Comparison of ENCODE assay signal across 21 cellular contexts in genomic region chr7:129535896-129536295, GRCh38. TPM values are rescaled to one million over a fixed set of nuclear protein-coding genes. Genes with fewer than 3 reads are reported as not detected.
DNase-seq lines count a peak whose midpoint lies in the region; ATAC-seq and TF ChIP-seq lines count a peak whose summit lies in the region.
"Had no signal": no experiment of that assay in that cellular context is flagged by ENCODE, and none has a peak within 500 bp of the region (broad histone marks: within the 10 kb centered on the region; RNA-seq: fewer than 3 reads in every experiment).

No MANE protein-coding gene starts in this region.

- no peaks in the 10 kb centered on the region for H3K9me3 ChIP-seq in Karpas-422 (ENCODE audit: low read length)
- H3K9me3 ChIP-seq in OCI-LY7 (ENCODE audit: low read length): no peaks in the 10 kb centered on the region
- H3K9me3 ChIP-seq: breast epithelium, left ventricle myocardium inferior, SJSA1, transverse colon had no signal

- no TSS peak for BruUV-seq in OCI-LY7 (replicated peaks; lab: Mats Ljungman, UMichigan)

- H3K4me3 ChIP-seq in Karpas-422 (ENCODE audit: low read length) (no peak overlapping the region), OCI-LY7 (ENCODE audit: low read depth, low read length, poor library complexity, severe bottlenecking) (no peak overlapping the region)
- H3K4me3 ChIP-seq: breast epithelium, left ventricle myocardium inferior, SJSA1, transverse colon had no signal

- H4K20me1 ChIP-seq in Karpas-422 (ENCODE audit: insufficient read depth, low read depth, low read length) (no peaks in the 10 kb centered on the region), OCI-LY7 (ENCODE audit: insufficient read depth, low read length) (no peaks in the 10 kb centered on the region)

- H3K36me3 Mint-ChIP-seq in activated T-cell treated with anti-CD3 and anti-CD28 coated beads, Interleukin-2, amount 50 U/mL, for 4 hours (ENCODE audit: insufficient read depth): no peaks in the 10 kb centered on the region
- no peaks in the 10 kb centered on the region for H3K36me3 Mint-ChIP-seq in activated CD4-positive, alpha-beta memory T cell treated with anti-CD3 and anti-CD28 coated beads, Interleukin-2, amount 10 ng/mL, durations not matched to agents 7 days and 5 days (ENCODE audit: low read depth)
- H3K36me3 Mint-ChIP-seq in effector memory CD8-positive, alpha-beta T cell (ENCODE audit: insufficient read depth): peaks cover 3% of the 10 kb centered on the region
- H3K36me3 Mint-ChIP-seq in stimulated activated naive CD8-positive, alpha-beta T cell treated with anti-CD3 and anti-CD28 coated beads, Interleukin-15, Interleukin-2, amounts not matched to agents 100 ng/mL and 50 ng/mL, for 24 hours (ENCODE audit: low read depth): no peaks in the 10 kb centered on the region

- no peak overlapping the region for H3K27ac Mint-ChIP-seq in activated CD4-positive, alpha-beta memory T cell treated with anti-CD3 and anti-CD28 coated beads, Interleukin-2, amount 10 ng/mL, durations not matched to agents 7 days and 5 days
- H3K27ac Mint-ChIP-seq in effector memory CD8-positive, alpha-beta T cell: peak overlapping the region; percentile 95 to 98
- H3K27ac Mint-ChIP-seq in stimulated activated naive CD8-positive, alpha-beta T cell treated with anti-CD3 and anti-CD28 coated beads, Interleukin-15, Interleukin-2, amounts not matched to agents 100 ng/mL and 50 ng/mL, for 24 hours: peak overlapping the region; percentile 70
- H3K27ac Mint-ChIP-seq: progenitor cell of endocrine pancreas had no signal

- H3K27me3 Mint-ChIP-seq in activated T-cell treated with anti-CD3 and anti-CD28 coated beads, Interleukin-2, amount 50 U/mL, for 4 hours (ENCODE audit: low read depth): no peaks in the 10 kb centered on the region
- H3K27me3 Mint-ChIP-seq in activated CD4-positive, alpha-beta memory T cell treated with anti-CD3 and anti-CD28 coated beads, Interleukin-2, amount 10 ng/mL, durations not matched to agents 7 days and 5 days: peaks cover 3% of the 10 kb centered on the region
- H3K27me3 Mint-ChIP-seq in effector memory CD8-positive, alpha-beta T cell: no peaks in the 10 kb centered on the region
- H3K27me3 Mint-ChIP-seq in stimulated activated naive CD8-positive, alpha-beta T cell treated with anti-CD3 and anti-CD28 coated beads, Interleukin-15, Interleukin-2, amounts not matched to agents 100 ng/mL and 50 ng/mL, for 24 hours: peaks cover 4% of the 10 kb centered on the region

- peak in 1 of 2 donors; percentile 59 for ATAC-seq in activated T-cell treated with anti-CD3 and anti-CD28 coated beads, Interleukin-2, amount 50 U/mL, for 4 hours
- ATAC-seq in effector memory CD8-positive, alpha-beta T cell (replicated peaks): peak; percentile 89
- ATAC-seq: activated CD4-positive, CD25-positive, alpha-beta regulatory T cell treated with anti-CD3 and anti-CD28 coated beads, Interleukin-2, amount 50 U/mL, for 24 hours; Panc1 had no signal

- peak overlapping the region; percentile 11 for H3K4me3 Mint-ChIP-seq in activated T-cell treated with anti-CD3 and anti-CD28 coated beads, Interleukin-2, amount 50 U/mL, for 4 hours
- no peak overlapping the region for H3K4me3 Mint-ChIP-seq in activated CD4-positive, alpha-beta memory T cell treated with anti-CD3 and anti-CD28 coated beads, Interleukin-2, amount 10 ng/mL, durations not matched to agents 7 days and 5 days
- H3K4me3 Mint-ChIP-seq in effector memory CD8-positive, alpha-beta T cell: peak overlapping the region; percentile 76 to 81
- H3K4me3 Mint-ChIP-seq in stimulated activated naive CD8-positive, alpha-beta T cell treated with anti-CD3 and anti-CD28 coated beads, Interleukin-15, Interleukin-2, amounts not matched to agents 100 ng/mL and 50 ng/mL, for 24 hours: peak overlapping the region; percentile 48

- TF ChIP-seq CTCF in OCI-LY7 (conservative IDR thresholded peaks at IDR 0.05; ENCODE audit: low read length): no peak

- no peaks in the 10 kb centered on the region for H3K79me2 ChIP-seq in Karpas-422 (ENCODE audit: low read length)
- no peaks in the 10 kb centered on the region for H3K79me2 ChIP-seq in OCI-LY7 (ENCODE audit: insufficient read depth, low read depth, low read length)

- H3K27me3 ChIP-seq in Karpas-422 (ENCODE audit: low read length): no peaks in the 10 kb centered on the region
- H3K27me3 ChIP-seq: breast epithelium, SJSA1, transverse colon had no signal

- H3K4me2 ChIP-seq in Karpas-422 (ENCODE audit: low read depth, low read length, poor library complexity, severe bottlenecking) (no peak overlapping the region), OCI-LY7 (ENCODE audit: low read length) (no peak overlapping the region)

- H3K4me1 Mint-ChIP-seq in activated T-cell treated with anti-CD3 and anti-CD28 coated beads, Interleukin-2, amount 50 U/mL, for 4 hours (ENCODE audit: low read depth): peaks cover 10% of the 10 kb centered on the region
- H3K4me1 Mint-ChIP-seq in activated CD4-positive, alpha-beta memory T cell treated with anti-CD3 and anti-CD28 coated beads, Interleukin-2, amount 10 ng/mL, durations not matched to agents 7 days and 5 days: peaks cover 16% of the 10 kb centered on the region
- peaks cover 17 to 37% of the 10 kb centered on the region in 2 donors for H3K4me1 Mint-ChIP-seq in effector memory CD8-positive, alpha-beta T cell (ENCODE audit: low read depth in 2 of 2)
- H3K4me1 Mint-ChIP-seq in stimulated activated naive CD8-positive, alpha-beta T cell treated with anti-CD3 and anti-CD28 coated beads, Interleukin-15, Interleukin-2, amounts not matched to agents 100 ng/mL and 50 ng/mL, for 24 hours (ENCODE audit: low read depth): peaks cover 25% of the 10 kb centered on the region

- no peaks in the 10 kb centered on the region for H3K9me2 ChIP-seq in Karpas-422 (replicated peaks; ENCODE audit: insufficient read depth, low read length)
- H3K9me2 ChIP-seq in OCI-LY7 (ENCODE audit: insufficient read depth, low read length): no peaks in the 10 kb centered on the region

- H3K27ac ChIP-seq in caudate nucleus (ENCODE audit: low read depth, low read length) (no peak overlapping the region), Karpas-422 (ENCODE audit: low read length) (no peak overlapping the region), OCI-LY7 (ENCODE audit: low read depth, low read length, poor library complexity, severe bottlenecking) (no peak overlapping the region)
- H3K27ac ChIP-seq: breast epithelium, left ventricle myocardium inferior, SJSA1, transverse colon had no signal

- CTCF ChIA-PET in activated CD4-positive, alpha-beta memory T cell treated with anti-CD3 and anti-CD28 coated beads, Interleukin-2, amount 10 ng/mL, durations not matched to agents 7 days and 5 days (lab: Charles Lee): interaction anchor here (0.7 kb wide), 3 partner anchors 72 to 552 kb away, joined by 3 to 5 read pairs (median 4); no protein-coding TSS in a partner anchor
- CTCF ChIA-PET in OCI-LY7 (lab: Charles Lee; ENCODE audit: unreplicated experiment): no interaction called here

- H3K4me1 ChIP-seq in Karpas-422 (ENCODE audit: low read length) (no peaks in the 10 kb centered on the region), OCI-LY7 (ENCODE audit: insufficient read depth, low read length, poor library complexity, severe bottlenecking) (no peaks in the 10 kb centered on the region)
- H3K4me1 ChIP-seq: breast epithelium, left ventricle myocardium inferior, transverse colon had no signal

- no peaks in the 10 kb centered on the region for H3K36me3 ChIP-seq in Karpas-422 (ENCODE audit: insufficient read depth, low read length)
- H3K36me3 ChIP-seq in OCI-LY7 (ENCODE audit: insufficient read depth, low read length): no peaks in the 10 kb centered on the region
- H3K36me3 ChIP-seq: breast epithelium, left ventricle myocardium inferior, SJSA1, transverse colon had no signal

- H2AFZ ChIP-seq in Karpas-422 (ENCODE audit: low read length) (no peak overlapping the region), OCI-LY7 (ENCODE audit: low read length) (no peak overlapping the region)

- no peak for DNase-seq in activated T-cell treated with anti-CD3 and anti-CD28 coated beads, Interleukin-2, amount 50 U/mL, for 4 hours
- no peak for DNase-seq in activated T-cell treated with anti-CD3 and anti-CD28 coated beads for 4 hours
- DNase-seq in activated CD4-positive, alpha-beta memory T cell treated with anti-CD3 and anti-CD28 coated beads, Interleukin-2, amount 10 ng/mL, durations not matched to agents 7 days and 5 days: peak; percentile 23
- peak; percentile 24 to 37 (median 32) for DNase-seq in effector memory CD8-positive, alpha-beta T cell
- DNase-seq in caudate nucleus (lab: John Stamatoyannopoulos, UW): no peak
- DNase-seq in Karpas-422: no peak
- no peak for DNase-seq in OCI-LY7 (ENCODE audit: low spot score)
- DNase-seq: cortex of kidney; DMS153; GDM1; left ventricle myocardium inferior; NCI-H69; stimulated activated naive CD4-positive, alpha-beta T cell treated with Interleukin-2 at 50 U/mL for 16 hours; T1000; transverse colon had no signal

- POLR2A ChIA-PET in activated CD4-positive, alpha-beta memory T cell treated with anti-CD3 and anti-CD28 coated beads, Interleukin-2, amount 10 ng/mL, durations not matched to agents 7 days and 5 days (lab: Charles Lee): no interaction called here
- POLR2A ChIA-PET in OCI-LY7 (lab: Charles Lee): no interaction called here

- no peaks in the 10 kb centered on the region for H3K9me3 Mint-ChIP-seq in activated T-cell treated with anti-CD3 and anti-CD28 coated beads, Interleukin-2, amount 50 U/mL, for 4 hours
- no peaks in the 10 kb centered on the region for H3K9me3 Mint-ChIP-seq in activated CD4-positive, alpha-beta memory T cell treated with anti-CD3 and anti-CD28 coated beads, Interleukin-2, amount 10 ng/mL, durations not matched to agents 7 days and 5 days
- H3K9me3 Mint-ChIP-seq in effector memory CD8-positive, alpha-beta T cell: no peaks in the 10 kb centered on the region
- no peaks in the 10 kb centered on the region for H3K9me3 Mint-ChIP-seq in stimulated activated naive CD8-positive, alpha-beta T cell treated with anti-CD3 and anti-CD28 coated beads, Interleukin-15, Interleukin-2, amounts not matched to agents 100 ng/mL and 50 ng/mL, for 24 hours

- no peak overlapping the region for H3K9ac ChIP-seq in Karpas-422 (ENCODE audit: low read length)

- intact Hi-C loops in OCI-LY7 (cut with micrococcal nuclease; ENCODE audit: unreplicated experiment): no loop called here

RNA-seq across cellular contexts. Expression of gene SMKR1, which starts 33.6 kb away (rescaled TPM):
- total RNA-seq in activated T-cell treated with anti-CD3 and anti-CD28 coated beads, Interleukin-2, amount 50 U/mL, for 4 hours: 1 to 10 TPM; 5.1 to 7.9 (median 6.2) TPM
- total RNA-seq in activated CD4-positive, alpha-beta memory T cell treated with anti-CD3 and anti-CD28 coated beads, Interleukin-2, amount 10 ng/mL, durations not matched to agents 7 days and 5 days: 1 to 10 TPM; 1.6 to 2.2 TPM
- total RNA-seq in Karpas-422 (2014; rRNA removed; shearing (Covaris generic); ENCODE audit: low replicate concordance): 0.22 TPM in 1 of 2 replicates, not detected in the other
- not detected in 2 replicates for total RNA-seq in OCI-LY7 (2014; rRNA removed; shearing (Covaris generic))
- not detected in 2 replicates for total RNA-seq in OCI-LY7 (2022)
- total RNA-seq: breast epithelium, left ventricle myocardium inferior, transverse colon had no signal

Comparison
In these comparisons a context has a peak if more than half of its experiments do, and no peak if none do; other contexts are left out.
1. DNase-seq: peak in activated CD4-positive, alpha-beta memory T cell treated with anti-CD3 and anti-CD28 coated beads, Interleukin-2, amount 10 ng/mL, durations not matched to agents 7 days and 5 days (single experiment) and effector memory CD8-positive, alpha-beta T cell (3 of 3); none in activated T-cell treated with anti-CD3 and anti-CD28 coated beads, Interleukin-2, amount 50 U/mL, for 4 hours (single experiment), activated T-cell treated with anti-CD3 and anti-CD28 coated beads for 4 hours (single experiment), caudate nucleus (0 of 61), Karpas-422 (single experiment) and OCI-LY7 (single experiment).